Comparison of ENCODE assay signal across 8 cellular contexts in genomic region chr16:31880322-31880979, GRCh38. TPM values are rescaled to one million over a fixed set of nuclear protein-coding genes. Genes with fewer than 3 reads are reported as not detected.
A peak's percentile ranks its signal among the peaks of the same experiment; 100 is the strongest.
DNase-seq lines count a peak whose midpoint lies in the region; TF ChIP-seq lines count a peak whose summit lies in the region.

No MANE protein-coding gene starts in this region.

- H3K27me3 Mint-ChIP-seq in CD4-positive, alpha-beta memory T cell = no peaks in the 10 kb centered on the region

- peaks cover 14% of the 10 kb centered on the region for H3K36me3 ChIP-seq in CD4-positive, alpha-beta memory T cell (ENCODE audit: insufficient read depth, low read length)
- H3K36me3 ChIP-seq in Peyer's patch (peaks cover 0 to 17% (median 0%) of the 10 kb centered on the region in 3 donors), mesodermal cell (ENCODE audit: control insufficient read depth, insufficient read depth, low read length) (peaks cover 78% of the 10 kb centered on the region), tibial nerve (peaks cover 2 to 11% (median 3%) of the 10 kb centered on the region in 3 donors)

- TF ChIP-seq CTCF in Peyer's patch (IDR thresholded peaks at IDR 0.05) = no peak
- no peak for TF ChIP-seq CTCF in tibial nerve (IDR thresholded peaks at IDR 0.05)

- intact Hi-C loops in CD4-positive, alpha-beta memory T cell (cut with micrococcal nuclease) = no loop called here

- peaks cover 79% of the 10 kb centered on the region for H3K4me1 ChIP-seq in CD4-positive, alpha-beta memory T cell (ENCODE audit: insufficient read depth, low read length)
- peaks cover 0 to 41% (median 18%) of the 10 kb centered on the region in 4 donors for H3K4me1 ChIP-seq in Peyer's patch
- peaks cover 26% of the 10 kb centered on the region for H3K4me1 ChIP-seq in mesodermal cell (ENCODE audit: control insufficient read depth, insufficient read depth, low read length, poor library complexity, severe bottlenecking)
- H3K4me1 ChIP-seq in tibial nerve = peaks cover 0 to 64% (median 29%) of the 10 kb centered on the region in 4 donors

- CTCF ChIA-PET in CD4-positive, alpha-beta memory T cell (lab: Charles Lee; ENCODE audit: partially characterized antibody) = interaction anchor here (0.6 to 1.7 kb wide), 2 partner anchors 11 to 437 kb away, joined by 3 to 11 read pairs; no protein-coding TSS in a partner anchor

- H3K9me3 ChIP-seq in CD4-positive, alpha-beta memory T cell (ENCODE audit: control insufficient read depth in 1 of 2, low read length in 2 of 2) = no peaks in the 10 kb centered on the region
- H3K9me3 ChIP-seq in Peyer's patch (no peaks in the 10 kb centered on the region), mesodermal cell (ENCODE audit: control insufficient read depth, low read length) (no peaks in the 10 kb centered on the region), tibial nerve (no peaks in the 10 kb centered on the region)

- H3K9me3 Mint-ChIP-seq in CD4-positive, alpha-beta memory T cell = no peaks in the 10 kb centered on the region

- no peak for TF ChIP-seq EP300 in tibial nerve (IDR thresholded peaks at IDR 0.05)

- WGBS in mesodermal cell (ENCODE audit: insufficient coverage in 2 of 2), 2 experiments = 45 to 70% methylated on average over 2 to 3 of the region's 3 CpGs
- 26 to 36% methylated on average over 3 of the region's 3 CpGs for WGBS in tibial nerve, 2 donors

- no peaks in the 10 kb centered on the region for H3K27me3 ChIP-seq in CD4-positive, alpha-beta memory T cell (ENCODE audit: insufficient read depth, low read length)
- H3K27me3 ChIP-seq in Peyer's patch (no peaks in the 10 kb centered on the region), tibial nerve (no peaks in the 10 kb centered on the region)

- peaks cover 30 to 73% of the 10 kb centered on the region in 2 donors for H3K36me3 Mint-ChIP-seq in CD4-positive, alpha-beta memory T cell

- peak overlapping the region; percentile 79 to 95 (median 88) for H3K27ac Mint-ChIP-seq in CD4-positive, alpha-beta memory T cell

- peak in 3 of 5 donors; percentile 25 to 76 (median 32) for DNase-seq in CD4-positive, alpha-beta memory T cell
- DNase-seq in H4 (ENCODE audit: low spot score) (peak; percentile 92), Peyer's patch (no peak), cerebellar cortex (ENCODE audit: low spot score) (peak; percentile 40), tibial nerve (ENCODE audit: low spot score in 2 of 2) (no peak), NCI-H1436 treated with DMSO at 0.1 percent for 48 hours (lab: John Stamatoyannopoulos, UW) (no peak), NCI-H146 treated with DMSO at 0.1 percent for 48 hours (lab: John Stamatoyannopoulos, UW; ENCODE audit: unreplicated experiment) (no peak)

- POLR2A ChIA-PET in CD4-positive, alpha-beta memory T cell (lab: Charles Lee; ENCODE audit: partially characterized antibody) = interaction anchor here (1.1 kb wide), 1 partner anchor 11 kb away, joined by 6 read pairs; no protein-coding TSS in a partner anchor

- peak overlapping the region in 7 of 8 donors; percentile 34 to 73 (median 53) for H3K4me3 Mint-ChIP-seq in CD4-positive, alpha-beta memory T cell

- peaks cover 64 to 84% (median 73%) of the 10 kb centered on the region in 4 donors for H3K4me1 Mint-ChIP-seq in CD4-positive, alpha-beta memory T cell

- TF ChIP-seq POLR2A in Peyer's patch (IDR thresholded peaks at IDR 0.05) (no peak), tibial nerve (IDR thresholded peaks at IDR 0.05) (no peak)

- H3K4me3 ChIP-seq in CD4-positive, alpha-beta memory T cell (ENCODE audit: low read length in 2 of 2) = no peak overlapping the region
- H3K4me3 ChIP-seq in Peyer's patch (no peak overlapping the region), mesodermal cell (ENCODE audit: extremely low read depth, insufficient read depth, low read length, poor library complexity, severe bottlenecking) (no peak overlapping the region), tibial nerve (no peak overlapping the region)

- peak overlapping the region; percentile 97 for H3K27ac ChIP-seq in CD4-positive, alpha-beta memory T cell (ENCODE audit: low read depth, low read length)
- H3K27ac ChIP-seq in Peyer's patch = peak overlapping the region in 3 of 4 donors; percentile 5 to 43 (median 11)
- peak overlapping the region; percentile 8 for H3K27ac ChIP-seq in mesodermal cell (ENCODE audit: low read depth, low read length, severe bottlenecking)
- peak overlapping the region in 2 of 4 donors; percentile 26 to 62 for H3K27ac ChIP-seq in tibial nerve

RNA-seq across cellular contexts. Expression of gene ZNF267, which starts 6.8 kb away (rescaled TPM):
- total RNA-seq in CD4-positive, alpha-beta memory T cell = 10 to 100 TPM; 47.4 to 51.9 TPM
- 10 to 100 TPM; 12.4 to 17.3 TPM for polyA plus RNA-seq in CD4-positive, alpha-beta memory T cell
- total RNA-seq in H4 (2014; rRNA removed; shearing (Covaris generic)) = 3.5 and 8.1 TPM in 2 replicates
- total RNA-seq in Peyer's patch (10 to 100 TPM; 10.6 to 51.2 (median 12.0) TPM), tibial nerve (10 to 100 TPM in 2 of 4 donors, 1 to 10 TPM in 2; 8.1 to 13.8 (median 10.5) TPM)
- 9.8 TPM for polyA plus RNA-seq in mesodermal cell (2013, experiment 1 of 2)
- polyA plus RNA-seq in mesodermal cell (2013, experiment 2 of 2) = 12.9 TPM

Comparison
In these comparisons a context has a peak if more than half of its experiments do, and no peak if none do; other contexts are left out.
1. DNase-seq: peak in CD4-positive, alpha-beta memory T cell (3 of 5), H4 (single experiment) and cerebellar cortex (single experiment); none in Peyer's patch (0 of 3), tibial nerve (0 of 2), NCI-H1436 treated with DMSO at 0.1 percent for 48 hours (single experiment) and NCI-H146 treated with DMSO at 0.1 percent for 48 hours (single experiment).